ENCODE assay signal across 1 cellular context in genomic region chrX:71616672-71617529, GRCh38.
TF ChIP-seq lines count a peak whose summit lies in the region.

No MANE protein-coding gene starts in this region.

TF ChIP-seq in HepG2, 621 proteins besides CTCF, POLR2A, EP300 and RAD21 (continued from another document):
- TF ChIP-seq HMGXB4 (CRISPR knock-in tag; IDR thresholded peaks at IDR 0.05; ENCODE audit: borderline replicate concordance in 1 of 2, low read depth in 1 of 2) (0 out of 4 replicates have a peak, but pooled peaks have one; percentile 22 to 28), HNF4A (CRISPR knock-in tag; IDR thresholded peaks at IDR 0.05) (peak; percentile 76), ZNF296 (CRISPR knock-in tag; conservative IDR thresholded peaks at IDR 0.05) (no peak), MYC (CRISPR knock-in tag; IDR thresholded peaks at IDR 0.05; ENCODE audit: borderline replicate concordance) (peak; percentile 28; the same call in 1 of the 2 replicates), TBX2 (CRISPR knock-in tag; IDR thresholded peaks at IDR 0.05; ENCODE audit: borderline replicate concordance) (peak; percentile 23; the same call in 1 of the 2 replicates), NFKB2 (CRISPR knock-in tag; IDR thresholded peaks at IDR 0.05; ENCODE audit: borderline replicate concordance) (peak; percentile 35; the same call in 1 of the 2 replicates), DNMT1 (CRISPR knock-in tag; IDR thresholded peaks at IDR 0.05) (0 out of 2 replicates have a peak, but pooled peaks have one; percentile 38), KDM2A (CRISPR knock-in tag; IDR thresholded peaks at IDR 0.05; ENCODE audit: borderline replicate concordance, low read depth) (peak; percentile 21; the same call in 1 of the 2 replicates)
- TF ChIP-seq, protein P1, sequence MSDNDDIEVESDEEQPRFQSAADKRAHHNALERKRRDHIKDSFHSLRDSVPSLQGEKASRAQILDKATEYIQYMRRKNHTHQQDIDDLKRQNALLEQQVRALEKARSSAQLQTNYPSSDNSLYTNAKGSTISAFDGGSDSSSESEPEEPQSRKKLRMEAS (IDR thresholded peaks at IDR 0.05), result peak; percentile 45; the same call in 1 of the 2 replicates
